Comparison of ENCODE assay signal across 18 cellular contexts in genomic region chr2:125681976-125682805, GRCh38.
DNase-seq lines count a peak whose midpoint lies in the region; ATAC-seq and TF ChIP-seq lines count a peak whose summit lies in the region.
"Had no signal": no experiment of that assay in that cellular context is flagged by ENCODE, and none has a peak within 500 bp of the region (broad histone marks: within the 10 kb centered on the region; RNA-seq: fewer than 3 reads in every experiment).

No MANE protein-coding gene starts in this region.

- no peak overlapping the region for H3K27ac Mint-ChIP-seq in activated CD4-positive, alpha-beta memory T cell treated with anti-CD3 and anti-CD28 coated beads for 36 hours
- H3K27ac Mint-ChIP-seq: CD14-positive monocyte; CD4-positive, alpha-beta T cell; CD8-positive, alpha-beta memory T cell; GM23338; H9 had no signal

- H3K9me3 Mint-ChIP-seq in activated CD4-positive, alpha-beta memory T cell treated with anti-CD3 and anti-CD28 coated beads for 36 hours = peaks cover 4% of the 10 kb centered on the region

- no peaks in the 10 kb centered on the region for H3K4me1 Mint-ChIP-seq in activated CD4-positive, alpha-beta memory T cell treated with anti-CD3 and anti-CD28 coated beads for 36 hours (ENCODE audit: low read depth)
- H3K4me1 Mint-ChIP-seq: CD14-positive monocyte; CD8-positive, alpha-beta memory T cell; GM23338 had no signal

- no peaks in the 10 kb centered on the region for H3K36me3 ChIP-seq in mucosa of descending colon (ENCODE audit: low read depth)
- H3K36me3 ChIP-seq: BE2C; BLaER1 treated with 17β-estradiol and CSF1 and Interleukin-3, amounts not matched to agents 10 nM and 100 nM had no signal

- peaks cover 3% of the 10 kb centered on the region for H3K4me1 ChIP-seq in mucosa of descending colon (ENCODE audit: low read depth)
- H3K4me1 ChIP-seq: BE2C; BLaER1 treated with 17β-estradiol and CSF1 and Interleukin-3, amounts not matched to agents 10 nM and 100 nM had no signal

- H3K36me3 Mint-ChIP-seq in activated CD4-positive, alpha-beta memory T cell treated with anti-CD3 and anti-CD28 coated beads for 36 hours = no peaks in the 10 kb centered on the region
- H3K36me3 Mint-ChIP-seq: CD14-positive monocyte; CD8-positive, alpha-beta memory T cell had no signal

- no peak overlapping the region for H3K4me3 ChIP-seq in mucosa of descending colon
- H3K4me3 ChIP-seq: BLaER1 treated with 17β-estradiol and CSF1 and Interleukin-3, amounts not matched to agents 10 nM and 100 nM; GM23338 had no signal

- no peaks in the 10 kb centered on the region for H3K27me3 Mint-ChIP-seq in activated CD4-positive, alpha-beta memory T cell treated with anti-CD3 and anti-CD28 coated beads for 36 hours
- H3K27me3 Mint-ChIP-seq: CD4-positive, alpha-beta T cell; CD8-positive, alpha-beta memory T cell had no signal

- peak; percentile 29 for DNase-seq in Ammon's horn (ENCODE audit: low spot score)
- DNase-seq in left colon = no peak
- peak in 1 of 3 donors; percentile 16 for DNase-seq in mucosa of descending colon
- no peak for DNase-seq in activated CD4-positive, alpha-beta memory T cell treated with anti-CD3 and anti-CD28 coated beads for 36 hours
- no peak for DNase-seq in cerebellum (ENCODE audit: low spot score)
- DNase-seq: BE2C; Calu3; CD4-positive, alpha-beta T cell; CD8-positive, alpha-beta memory T cell; DMS53; DMS79 treated with DMSO at 0.1 percent for 48 hours; GF-D8; H9 had no signal

- POLR2A ChIA-PET in activated CD4-positive, alpha-beta memory T cell treated with anti-CD3 and anti-CD28 coated beads for 36 hours (lab: Charles Lee) = no interaction called here

- intact Hi-C loops in left colon (cut with DNase I, micrococcal nuclease) = no loop called here
- intact Hi-C loops in mucosa of descending colon (cut with DNase I, micrococcal nuclease) = no loop called here
- intact Hi-C loops in activated CD4-positive, alpha-beta memory T cell treated with anti-CD3 and anti-CD28 coated beads for 36 hours (cut with micrococcal nuclease) = no loop called here

- no peaks in the 10 kb centered on the region for H3K9me3 ChIP-seq in mucosa of descending colon
- H3K9me3 ChIP-seq: BE2C had no signal

- CTCF ChIA-PET in activated CD4-positive, alpha-beta memory T cell treated with anti-CD3 and anti-CD28 coated beads for 36 hours (lab: Charles Lee) = no interaction called here

- H3K4me3 Mint-ChIP-seq in activated CD4-positive, alpha-beta memory T cell treated with anti-CD3 and anti-CD28 coated beads for 36 hours = no peak overlapping the region
- H3K4me3 Mint-ChIP-seq: CD14-positive monocyte; CD4-positive, alpha-beta T cell; CD8-positive, alpha-beta memory T cell; GM23338; H9 had no signal

- ATAC-seq in left colon (peak; percentile 88), mucosa of descending colon (peak; percentile 92), HG03196 (IDR thresholded peaks at IDR 0.05; ENCODE audit: unreplicated experiment) (no peak)
- ATAC-seq: GM23338, HCT116 had no signal

- no peak for TF ChIP-seq CTCF in mucosa of descending colon (IDR thresholded peaks at IDR 0.05)
